ENCODE assay signal across 1 cellular context in the genomic region with DNA sequence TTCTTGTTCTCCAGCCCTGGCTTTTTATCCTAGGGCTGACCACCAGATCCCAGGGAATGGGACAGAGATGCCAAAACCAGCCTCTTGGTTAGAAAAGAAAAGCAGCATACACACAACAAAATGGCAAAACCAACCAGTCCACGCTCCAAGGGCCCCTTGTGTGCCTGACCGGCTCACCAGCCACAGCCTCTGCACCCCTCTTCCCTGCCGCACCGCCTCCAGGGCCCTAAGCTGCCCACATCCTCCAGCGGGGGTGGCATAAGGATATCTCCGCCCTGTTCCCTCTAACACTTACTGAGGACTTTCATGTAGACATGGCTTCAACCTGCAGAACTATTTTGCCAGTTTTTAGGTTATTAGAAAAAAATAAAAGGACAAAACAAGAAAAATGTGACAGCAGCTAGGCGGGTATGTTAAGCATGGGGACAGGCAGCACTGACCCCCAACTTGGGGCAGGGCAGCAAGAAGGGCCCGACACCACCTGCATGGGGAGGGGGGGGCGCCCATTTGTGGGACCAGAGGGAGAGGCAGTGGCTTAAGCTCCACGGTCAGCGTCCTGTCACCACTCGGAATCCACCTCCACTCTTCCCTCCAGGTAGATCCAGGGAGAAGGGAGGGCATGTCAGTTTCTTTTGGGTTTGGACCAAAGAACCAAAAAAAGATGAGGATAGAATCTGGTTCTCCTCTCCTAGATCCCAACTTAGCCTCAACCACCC.
TF ChIP-seq lines count a peak whose summit lies in the region.

No MANE protein-coding gene starts in this region.

TF ChIP-seq in GM12878, 131 proteins besides CTCF, POLR2A, EP300 and RAD21 (continued from another document):
- TF ChIP-seq, protein P1, sequence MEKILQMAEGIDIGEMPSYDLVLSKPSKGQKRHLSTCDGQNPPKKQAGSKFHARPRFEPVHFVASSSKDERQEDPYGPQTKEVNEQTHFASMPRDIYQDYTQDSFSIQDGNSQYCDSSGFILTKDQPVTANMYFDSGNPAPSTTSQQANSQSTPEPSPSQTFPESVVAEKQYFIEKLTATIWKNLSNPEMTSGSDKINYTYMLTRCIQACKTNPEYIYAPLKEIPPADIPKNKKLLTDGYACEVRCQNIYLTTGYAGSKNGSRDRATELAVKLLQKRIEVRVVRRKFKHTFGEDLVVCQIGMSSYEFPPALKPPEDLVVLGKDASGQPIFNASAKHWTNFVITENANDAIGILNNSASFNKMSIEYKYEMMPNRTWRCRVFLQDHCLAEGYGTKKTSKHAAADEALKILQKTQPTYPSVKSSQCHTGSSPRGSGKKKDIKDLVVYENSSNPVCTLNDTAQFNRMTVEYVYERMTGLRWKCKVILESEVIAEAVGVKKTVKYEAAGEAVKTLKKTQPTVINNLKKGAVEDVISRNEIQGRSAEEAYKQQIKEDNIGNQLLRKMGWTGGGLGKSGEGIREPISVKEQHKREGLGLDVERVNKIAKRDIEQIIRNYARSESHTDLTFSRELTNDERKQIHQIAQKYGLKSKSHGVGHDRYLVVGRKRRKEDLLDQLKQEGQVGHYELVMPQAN (conservative IDR thresholded peaks at IDR 0.05), result no peak
- TF ChIP-seq KDM1A (IDR thresholded peaks at IDR 0.05; ENCODE audit: borderline replicate concordance), result no peak
- TF ChIP-seq, protein P2, sequence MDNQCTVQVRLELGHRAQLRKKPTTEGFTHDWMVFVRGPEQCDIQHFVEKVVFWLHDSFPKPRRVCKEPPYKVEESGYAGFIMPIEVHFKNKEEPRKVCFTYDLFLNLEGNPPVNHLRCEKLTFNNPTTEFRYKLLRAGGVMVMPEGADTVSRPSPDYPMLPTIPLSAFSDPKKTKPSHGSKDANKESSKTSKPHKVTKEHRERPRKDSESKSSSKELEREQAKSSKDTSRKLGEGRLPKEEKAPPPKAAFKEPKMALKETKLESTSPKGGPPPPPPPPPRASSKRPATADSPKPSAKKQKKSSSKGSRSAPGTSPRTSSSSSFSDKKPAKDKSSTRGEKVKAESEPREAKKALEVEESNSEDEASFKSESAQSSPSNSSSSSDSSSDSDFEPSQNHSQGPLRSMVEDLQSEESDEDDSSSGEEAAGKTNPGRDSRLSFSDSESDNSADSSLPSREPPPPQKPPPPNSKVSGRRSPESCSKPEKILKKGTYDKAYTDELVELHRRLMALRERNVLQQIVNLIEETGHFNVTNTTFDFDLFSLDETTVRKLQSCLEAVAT (IDR thresholded peaks at IDR 0.05), result no peak
- TF ChIP-seq POLR2AphosphoS2 (IDR thresholded peaks at IDR 0.05; ENCODE audit: low read depth, low read length), result no peak
- no peak for TF ChIP-seq SUPT20H (IDR thresholded peaks at IDR 0.05; ENCODE audit: borderline replicate concordance, control insufficient read depth, low read depth, low read length)
- TF ChIP-seq EZH2 (IDR thresholded peaks at IDR 0.05; ENCODE audit: borderline replicate concordance, control insufficient read depth, low read depth, low read length), result no peak
- no peak for TF ChIP-seq ESRRA (IDR thresholded peaks at IDR 0.05; ENCODE audit: low read length)
- TF ChIP-seq, protein P3, sequence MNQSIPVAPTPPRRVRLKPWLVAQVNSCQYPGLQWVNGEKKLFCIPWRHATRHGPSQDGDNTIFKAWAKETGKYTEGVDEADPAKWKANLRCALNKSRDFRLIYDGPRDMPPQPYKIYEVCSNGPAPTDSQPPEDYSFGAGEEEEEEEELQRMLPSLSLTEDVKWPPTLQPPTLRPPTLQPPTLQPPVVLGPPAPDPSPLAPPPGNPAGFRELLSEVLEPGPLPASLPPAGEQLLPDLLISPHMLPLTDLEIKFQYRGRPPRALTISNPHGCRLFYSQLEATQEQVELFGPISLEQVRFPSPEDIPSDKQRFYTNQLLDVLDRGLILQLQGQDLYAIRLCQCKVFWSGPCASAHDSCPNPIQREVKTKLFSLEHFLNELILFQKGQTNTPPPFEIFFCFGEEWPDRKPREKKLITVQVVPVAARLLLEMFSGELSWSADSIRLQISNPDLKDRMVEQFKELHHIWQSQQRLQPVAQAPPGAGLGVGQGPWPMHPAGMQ (IDR thresholded peaks at IDR 0.05; ENCODE audit: borderline replicate concordance), result no peak
- TF ChIP-seq FOXM1 (IDR thresholded peaks at IDR 0.05; ENCODE audit: low read depth, low read length), result no peak
- TF ChIP-seq YY1 (IDR thresholded peaks at IDR 0.05; ENCODE audit: low read depth, low read length), result no peak
- no peak for TF ChIP-seq BCL11A (IDR thresholded peaks at IDR 0.05; ENCODE audit: low read depth, low read length)
- TF ChIP-seq, protein P4, sequence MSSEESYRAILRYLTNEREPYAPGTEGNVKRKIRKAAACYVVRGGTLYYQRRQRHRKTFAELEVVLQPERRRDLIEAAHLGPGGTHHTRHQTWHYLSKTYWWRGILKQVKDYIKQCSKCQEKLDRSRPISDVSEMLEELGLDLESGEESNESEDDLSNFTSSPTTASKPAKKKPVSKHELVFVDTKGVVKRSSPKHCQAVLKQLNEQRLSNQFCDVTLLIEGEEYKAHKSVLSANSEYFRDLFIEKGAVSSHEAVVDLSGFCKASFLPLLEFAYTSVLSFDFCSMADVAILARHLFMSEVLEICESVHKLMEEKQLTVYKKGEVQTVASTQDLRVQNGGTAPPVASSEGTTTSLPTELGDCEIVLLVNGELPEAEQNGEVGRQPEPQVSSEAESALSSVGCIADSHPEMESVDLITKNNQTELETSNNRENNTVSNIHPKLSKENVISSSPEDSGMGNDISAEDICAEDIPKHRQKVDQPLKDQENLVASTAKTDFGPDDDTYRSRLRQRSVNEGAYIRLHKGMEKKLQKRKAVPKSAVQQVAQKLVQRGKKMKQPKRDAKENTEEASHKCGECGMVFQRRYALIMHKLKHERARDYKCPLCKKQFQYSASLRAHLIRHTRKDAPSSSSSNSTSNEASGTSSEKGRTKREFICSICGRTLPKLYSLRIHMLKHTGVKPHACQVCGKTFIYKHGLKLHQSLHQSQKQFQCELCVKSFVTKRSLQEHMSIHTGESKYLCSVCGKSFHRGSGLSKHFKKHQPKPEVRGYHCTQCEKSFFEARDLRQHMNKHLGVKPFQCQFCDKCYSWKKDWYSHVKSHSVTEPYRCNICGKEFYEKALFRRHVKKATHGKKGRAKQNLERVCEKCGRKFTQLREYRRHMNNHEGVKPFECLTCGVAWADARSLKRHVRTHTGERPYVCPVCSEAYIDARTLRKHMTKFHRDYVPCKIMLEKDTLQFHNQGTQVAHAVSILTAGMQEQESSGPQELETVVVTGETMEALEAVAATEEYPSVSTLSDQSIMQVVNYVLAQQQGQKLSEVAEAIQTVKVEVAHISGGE (CRISPR knock-in tag; IDR thresholded peaks at IDR 0.05), result no peak
